ENCODE assay signal across 18 cellular contexts in the genomic region with DNA sequence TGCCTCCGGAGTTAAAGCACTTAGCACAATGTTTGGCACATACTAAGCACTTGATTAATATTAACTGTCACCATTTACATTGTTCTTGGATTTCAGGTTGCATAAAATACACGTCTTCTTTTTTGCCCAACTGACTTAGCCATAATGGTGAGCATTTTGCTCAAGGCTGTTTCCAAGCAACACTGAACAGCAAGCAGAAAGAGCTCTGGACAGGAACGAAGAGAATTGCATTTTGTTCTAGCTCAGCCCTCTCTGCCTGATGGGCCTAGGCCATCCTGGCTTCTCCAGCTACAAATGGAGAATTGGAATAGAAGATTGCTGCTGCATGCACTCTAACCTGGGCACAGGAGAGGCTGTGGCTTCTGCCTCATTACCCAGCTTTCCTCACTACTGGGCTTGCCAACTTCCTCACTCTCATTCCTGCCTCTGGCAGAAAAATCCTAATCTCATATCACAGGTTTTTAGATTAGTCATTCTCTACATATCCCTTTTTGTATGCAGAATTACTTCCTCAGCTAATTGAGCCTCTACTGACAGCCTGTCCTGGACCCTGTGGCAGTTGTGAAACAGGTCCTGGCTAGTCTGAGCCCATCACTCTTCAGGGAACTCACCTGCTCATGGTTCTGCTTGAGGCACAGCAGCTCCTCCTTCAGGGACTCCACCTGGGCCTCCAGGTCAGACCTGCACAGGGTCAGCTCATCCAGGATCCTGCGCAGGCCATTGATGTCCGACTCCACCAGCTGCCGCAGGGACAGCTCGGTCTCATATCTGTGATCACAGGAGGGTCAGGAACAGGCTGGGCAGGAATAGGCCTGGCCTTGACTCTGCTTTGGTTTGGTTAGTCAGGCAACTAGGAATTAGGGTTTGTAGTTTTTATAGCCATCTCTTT. TPM values are rescaled to one million over a fixed set of nuclear protein-coding genes. Genes with fewer than 3 reads are reported as not detected.
"Had no signal": no experiment of that assay in that cellular context is flagged by ENCODE, and none has a peak within 500 bp of the region (broad histone marks: within the 10 kb centered on the region; RNA-seq: fewer than 3 reads in every experiment).

No MANE protein-coding gene starts in this region.

- H3K4me3 ChIP-seq: hepatocyte, suprapubic skin had no signal

- H2AFZ ChIP-seq: hepatocyte had no signal

- ATAC-seq: right cardiac atrium had no signal

- H3K4me1 Mint-ChIP-seq: activated naive CD8-positive, alpha-beta T cell treated with anti-CD3 and anti-CD28 coated beads, Interleukin-2, amount 10 ng/mL, durations not matched to agents 7 days and 5 days; naive B cell had no signal

- H3K27ac ChIP-seq: hepatocyte, neutrophil, suprapubic skin had no signal

- H3K9me3 ChIP-seq: neutrophil, suprapubic skin had no signal

- H3K79me2 ChIP-seq: hepatocyte had no signal

- H3K4me2 ChIP-seq: hepatocyte had no signal

- DNase-seq: activated CD4-positive, alpha-beta T cell treated with anti-CD3 and anti-CD28 coated beads, Interleukin-2, amount 50 U/mL, for 4 hours; activated CD4-positive, CD25-positive, alpha-beta regulatory T cell treated with anti-CD3 and anti-CD28 coated beads, Interleukin-2, amount 50 U/mL, for 72 hours; activated gamma-delta T cell; activated naive CD8-positive, alpha-beta T cell treated with anti-CD3 and anti-CD28 coated beads, Interleukin-2, amount 10 ng/mL, durations not matched to agents 7 days and 5 days; activated T-cell treated with anti-CD3 and anti-CD28 coated beads, Interleukin-2, amount 50 U/mL, for 48 hours; midbrain; naive B cell; right cardiac atrium; stimulated activated CD4-positive, alpha-beta T cell treated with anti-CD3 and anti-CD28 coated beads, Interleukin-2, amount 100 ng/mL, for 24 hours; stimulated activated naive CD4-positive, alpha-beta T cell; SW 1271; T-helper 9 cell had no signal

- H3K27ac Mint-ChIP-seq: activated naive CD8-positive, alpha-beta T cell treated with anti-CD3 and anti-CD28 coated beads, Interleukin-2, amount 10 ng/mL, durations not matched to agents 7 days and 5 days had no signal

- H3K27me3 ChIP-seq: hepatocyte had no signal

- H3K4me3 Mint-ChIP-seq: activated naive CD8-positive, alpha-beta T cell treated with anti-CD3 and anti-CD28 coated beads, Interleukin-2, amount 10 ng/mL, durations not matched to agents 7 days and 5 days; naive B cell had no signal

RNA-seq across cellular contexts. Expression of gene KRT33A, which starts 2.5 kb away (rescaled TPM):
- total RNA-seq: activated naive CD8-positive, alpha-beta T cell treated with anti-CD3 and anti-CD28 coated beads, Interleukin-2, amount 10 ng/mL, durations not matched to agents 7 days and 5 days; endothelial cell of umbilical vein; hepatocyte; posterior vena cava; right cardiac atrium; ureter had no signal

RNA-seq across cellular contexts. Expression of gene KRT33B, which starts 21.5 kb away (rescaled TPM):
- total RNA-seq: activated naive CD8-positive, alpha-beta T cell treated with anti-CD3 and anti-CD28 coated beads, Interleukin-2, amount 10 ng/mL, durations not matched to agents 7 days and 5 days; endothelial cell of umbilical vein; hepatocyte; posterior vena cava; right cardiac atrium; ureter had no signal

RNA-seq across cellular contexts. Expression of gene KRTAP17-1, which starts 32.6 kb away (rescaled TPM):
- total RNA-seq: activated naive CD8-positive, alpha-beta T cell treated with anti-CD3 and anti-CD28 coated beads, Interleukin-2, amount 10 ng/mL, durations not matched to agents 7 days and 5 days; endothelial cell of umbilical vein; hepatocyte; posterior vena cava; right cardiac atrium; ureter had no signal

RNA-seq across cellular contexts. Expression of gene KRT34, which starts 34.0 kb away (rescaled TPM):
- total RNA-seq: activated naive CD8-positive, alpha-beta T cell treated with anti-CD3 and anti-CD28 coated beads, Interleukin-2, amount 10 ng/mL, durations not matched to agents 7 days and 5 days; endothelial cell of umbilical vein; posterior vena cava; right cardiac atrium; ureter had no signal

RNA-seq across cellular contexts. Expression of gene KRTAP16-1, which starts 39.0 kb away (rescaled TPM):
- total RNA-seq: activated naive CD8-positive, alpha-beta T cell treated with anti-CD3 and anti-CD28 coated beads, Interleukin-2, amount 10 ng/mL, durations not matched to agents 7 days and 5 days; endothelial cell of umbilical vein; hepatocyte; posterior vena cava; right cardiac atrium; ureter had no signal
